1 cellular context compared by ENCODE assay signal in genomic region chr10:131246775-131247174, GRCh38.
TF ChIP-seq lines count a peak whose summit lies in the region.

No MANE protein-coding gene starts in this region.

TF ChIP-seq in GM23338, 12 proteins besides CTCF, POLR2A, EP300 and RAD21 (continued from another document):
- TF ChIP-seq, protein P1, sequence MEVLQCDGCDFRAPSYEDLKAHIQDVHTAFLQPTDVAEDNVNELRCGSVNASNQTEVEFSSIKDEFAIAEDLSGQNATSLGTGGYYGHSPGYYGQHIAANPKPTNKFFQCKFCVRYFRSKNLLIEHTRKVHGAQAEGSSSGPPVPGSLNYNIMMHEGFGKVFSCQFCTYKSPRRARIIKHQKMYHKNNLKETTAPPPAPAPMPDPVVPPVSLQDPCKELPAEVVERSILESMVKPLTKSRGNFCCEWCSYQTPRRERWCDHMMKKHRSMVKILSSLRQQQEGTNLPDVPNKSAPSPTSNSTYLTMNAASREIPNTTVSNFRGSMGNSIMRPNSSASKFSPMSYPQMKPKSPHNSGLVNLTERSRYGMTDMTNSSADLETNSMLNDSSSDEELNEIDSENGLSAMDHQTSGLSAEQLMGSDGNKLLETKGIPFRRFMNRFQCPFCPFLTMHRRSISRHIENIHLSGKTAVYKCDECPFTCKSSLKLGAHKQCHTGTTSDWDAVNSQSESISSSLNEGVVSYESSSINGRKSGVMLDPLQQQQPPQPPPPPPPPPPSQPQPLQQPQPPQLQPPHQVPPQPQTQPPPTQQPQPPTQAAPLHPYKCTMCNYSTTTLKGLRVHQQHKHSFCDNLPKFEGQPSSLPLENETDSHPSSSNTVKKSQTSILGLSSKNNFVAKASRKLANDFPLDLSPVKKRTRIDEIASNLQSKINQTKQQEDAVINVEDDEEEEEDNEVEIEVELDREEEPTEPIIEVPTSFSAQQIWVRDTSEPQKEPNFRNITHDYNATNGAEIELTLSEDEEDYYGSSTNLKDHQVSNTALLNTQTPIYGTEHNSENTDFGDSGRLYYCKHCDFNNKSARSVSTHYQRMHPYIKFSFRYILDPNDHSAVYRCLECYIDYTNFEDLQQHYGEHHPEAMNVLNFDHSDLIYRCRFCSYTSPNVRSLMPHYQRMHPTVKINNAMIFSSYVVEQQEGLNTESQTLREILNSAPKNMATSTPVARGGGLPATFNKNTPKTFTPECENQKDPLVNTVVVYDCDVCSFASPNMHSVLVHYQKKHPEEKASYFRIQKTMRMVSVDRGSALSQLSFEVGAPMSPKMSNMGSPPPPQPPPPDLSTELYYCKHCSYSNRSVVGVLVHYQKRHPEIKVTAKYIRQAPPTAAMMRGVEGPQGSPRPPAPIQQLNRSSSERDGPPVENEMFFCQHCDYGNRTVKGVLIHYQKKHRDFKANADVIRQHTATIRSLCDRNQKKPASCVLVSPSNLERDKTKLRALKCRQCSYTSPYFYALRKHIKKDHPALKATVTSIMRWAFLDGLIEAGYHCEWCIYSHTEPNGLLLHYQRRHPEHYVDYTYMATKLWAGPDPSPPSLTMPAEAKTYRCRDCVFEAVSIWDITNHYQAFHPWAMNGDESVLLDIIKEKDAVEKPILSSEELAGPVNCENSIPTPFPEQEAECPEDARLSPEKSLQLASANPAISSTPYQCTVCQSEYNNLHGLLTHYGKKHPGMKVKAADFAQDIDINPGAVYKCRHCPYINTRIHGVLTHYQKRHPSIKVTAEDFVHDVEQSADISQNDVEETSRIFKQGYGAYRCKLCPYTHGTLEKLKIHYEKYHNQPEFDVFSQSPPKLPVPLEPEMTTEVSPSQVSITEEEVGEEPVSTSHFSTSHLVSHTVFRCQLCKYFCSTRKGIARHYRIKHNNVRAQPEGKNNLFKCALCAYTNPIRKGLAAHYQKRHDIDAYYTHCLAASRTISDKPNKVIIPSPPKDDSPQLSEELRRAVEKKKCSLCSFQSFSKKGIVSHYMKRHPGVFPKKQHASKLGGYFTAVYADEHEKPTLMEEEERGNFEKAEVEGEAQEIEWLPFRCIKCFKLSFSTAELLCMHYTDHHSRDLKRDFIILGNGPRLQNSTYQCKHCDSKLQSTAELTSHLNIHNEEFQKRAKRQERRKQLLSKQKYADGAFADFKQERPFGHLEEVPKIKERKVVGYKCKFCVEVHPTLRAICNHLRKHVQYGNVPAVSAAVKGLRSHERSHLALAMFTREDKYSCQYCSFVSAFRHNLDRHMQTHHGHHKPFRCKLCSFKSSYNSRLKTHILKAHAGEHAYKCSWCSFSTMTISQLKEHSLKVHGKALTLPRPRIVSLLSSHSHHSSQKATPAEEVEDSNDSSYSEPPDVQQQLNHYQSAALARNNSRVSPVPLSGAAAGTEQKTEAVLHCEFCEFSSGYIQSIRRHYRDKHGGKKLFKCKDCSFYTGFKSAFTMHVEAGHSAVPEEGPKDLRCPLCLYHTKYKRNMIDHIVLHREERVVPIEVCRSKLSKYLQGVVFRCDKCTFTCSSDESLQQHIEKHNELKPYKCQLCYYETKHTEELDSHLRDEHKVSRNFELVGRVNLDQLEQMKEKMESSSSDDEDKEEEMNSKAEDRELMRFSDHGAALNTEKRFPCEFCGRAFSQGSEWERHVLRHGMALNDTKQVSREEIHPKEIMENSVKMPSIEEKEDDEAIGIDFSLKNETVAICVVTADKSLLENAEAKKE (CRISPR knock-in tag; IDR thresholded peaks at IDR 0.05) = no peak
- TF ChIP-seq POLR2AphosphoS5 (IDR thresholded peaks at IDR 0.05; ENCODE audit: low read depth) = no peak
- TF ChIP-seq EZH2phosphoT487 (IDR thresholded peaks at IDR 0.05; ENCODE audit: unreplicated experiment) = no peak
- no peak for TF ChIP-seq CREB1 (CRISPR knock-in tag; IDR thresholded peaks at IDR 0.05; ENCODE audit: low read depth)
- TF ChIP-seq STAT1 (IDR thresholded peaks at IDR 0.05; ENCODE audit: unreplicated experiment) = no peak
